8 cellular contexts compared by ENCODE assay signal in the genomic region with DNA sequence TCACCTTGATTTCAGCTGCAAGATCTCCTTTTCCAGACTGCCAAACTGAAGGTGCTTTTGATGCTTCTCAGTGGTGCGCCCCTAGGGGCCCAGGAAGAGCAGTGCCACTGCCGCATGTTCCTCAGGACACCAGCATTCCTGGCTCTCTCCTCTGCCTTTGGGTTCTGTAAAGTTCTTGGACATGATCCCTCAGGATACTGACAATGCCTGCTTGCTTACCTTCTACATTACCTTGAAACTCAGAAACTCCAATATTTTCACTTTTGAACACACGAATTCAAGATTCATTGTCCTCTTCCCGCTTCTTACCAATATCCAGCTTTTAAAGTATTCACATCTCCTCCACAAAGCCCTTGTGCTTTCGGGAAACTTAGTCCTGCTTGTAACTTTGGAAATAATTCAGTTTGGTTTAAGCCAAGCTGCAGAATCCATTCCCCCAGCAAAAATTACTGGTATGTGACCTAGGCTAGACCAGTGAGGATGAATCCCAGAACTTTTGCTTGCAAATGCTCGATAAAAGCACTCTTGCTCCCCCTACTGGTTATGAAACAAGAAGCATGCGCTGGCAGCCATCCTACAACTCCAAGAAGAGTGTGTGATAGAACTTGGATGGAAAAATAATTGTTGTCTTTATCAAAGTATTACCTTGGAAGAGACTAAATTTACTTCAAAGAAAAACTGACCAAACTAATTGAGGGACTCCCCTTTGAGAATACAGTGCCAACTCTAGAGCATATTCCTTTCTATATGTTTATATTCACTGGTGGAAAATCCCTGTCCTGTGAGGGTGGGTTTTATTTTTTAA. TPM values are rescaled to one million over a fixed set of nuclear protein-coding genes. Genes with fewer than 3 reads are reported as not detected.
DNase-seq lines count a peak whose midpoint lies in the region; ATAC-seq and TF ChIP-seq lines count a peak whose summit lies in the region.

No MANE protein-coding gene starts in this region.

- no peaks in the 10 kb centered on the region for H3K36me3 ChIP-seq in neural cell (ENCODE audit: insufficient read depth, low read length)
- peaks cover 25% of the 10 kb centered on the region for H3K36me3 ChIP-seq in upper lobe of right lung

- H3K9me3 ChIP-seq in neural cell (ENCODE audit: low read length) (no peaks in the 10 kb centered on the region), upper lobe of right lung (no peaks in the 10 kb centered on the region)

- H2AFZ ChIP-seq in neural cell (ENCODE audit: low read depth, low read length) = no peak overlapping the region

- H3K9me2 ChIP-seq in neural cell (ENCODE audit: insufficient read depth, low read length) = no peaks in the 10 kb centered on the region

- H3K27me3 ChIP-seq in neural cell (ENCODE audit: insufficient read depth, low read depth, low read length) = no peaks in the 10 kb centered on the region
- no peaks in the 10 kb centered on the region for H3K27me3 ChIP-seq in upper lobe of right lung

- H3K27ac ChIP-seq in neural cell (ENCODE audit: low read length) = no peak overlapping the region
- H3K27ac ChIP-seq in upper lobe of right lung = no peak overlapping the region

- ATAC-seq in HG03575 (IDR thresholded peaks at IDR 0.05; ENCODE audit: extremely low read depth, insufficient number of reproducible peaks, low FRiP score, unreplicated experiment) = peak; percentile 3
- ATAC-seq in upper lobe of right lung = peak; percentile 92

- no peaks in the 10 kb centered on the region for H3K79me2 ChIP-seq in neural cell (replicated peaks; ENCODE audit: insufficient read depth, low read length)

- H3K9ac ChIP-seq in neural cell (ENCODE audit: low read length) = no peak overlapping the region

- TF ChIP-seq CTCF in GM20000 (IDR thresholded peaks at IDR 0.05; ENCODE audit: extremely low read depth, missing control alignments) (peak; percentile 73), fibroblast of pulmonary artery (IDR thresholded peaks at IDR 0.05; ENCODE audit: low read length, missing control alignments) (peak; percentile 90), neural cell (IDR thresholded peaks at IDR 0.05; ENCODE audit: poor library complexity, severe bottlenecking) (peak; percentile 79), upper lobe of right lung (IDR thresholded peaks at IDR 0.05) (peak; percentile 70)

- H3K4me1 ChIP-seq in upper lobe of right lung = peaks cover 28% of the 10 kb centered on the region

- no peak overlapping the region for H3K4me2 ChIP-seq in neural cell (ENCODE audit: low read length)

- no peaks in the 10 kb centered on the region for H3F3A ChIP-seq in neural cell (ENCODE audit: insufficient read depth, low read length, poor library complexity, severe bottlenecking)

- H3K4me3 ChIP-seq in fibroblast of pulmonary artery (replicated peaks; ENCODE audit: low read depth, low read length) (peak overlapping the region; percentile 20), neural cell (ENCODE audit: low read length) (no peak overlapping the region), upper lobe of right lung (no peak overlapping the region)

- no peak for TF ChIP-seq EP300 in neural cell (conservative IDR thresholded peaks at IDR 0.05; ENCODE audit: poor library complexity, severe bottlenecking)

- no peaks in the 10 kb centered on the region for H4K20me1 ChIP-seq in neural cell (ENCODE audit: insufficient read depth)

- TF ChIP-seq RAD21 in neural cell (conservative IDR thresholded peaks at IDR 0.05) = peak; percentile 72

- intact Hi-C loops in upper lobe of right lung (cut with DNase I) = no loop called here

- DNase-seq in DMS53 treated with DMSO at 0.1 percent for 48 hours (lab: John Stamatoyannopoulos, UW; ENCODE audit: unreplicated experiment) = peak; percentile 15
- peak; percentile 53 for DNase-seq in GM20000 (ENCODE audit: low spot score)
- DNase-seq in NCI-H82 treated with DMSO at 0.1 percent for 48 hours (lab: John Stamatoyannopoulos, UW; ENCODE audit: unreplicated experiment) = peak; percentile 20
- peak; percentile 28 for DNase-seq in activated T-cell treated with anti-CD3 and anti-CD28 coated beads for 4 hours
- peak; percentile 91 for DNase-seq in fibroblast of pulmonary artery (ENCODE audit: low read depth)
- no peak for DNase-seq in upper lobe of right lung

TF ChIP-seq in neural cell, 6 proteins besides CTCF, POLR2A, EP300 and RAD21:
- TF ChIP-seq SMC3 (conservative IDR thresholded peaks at IDR 0.05; ENCODE audit: poor library complexity) (peak; percentile 73), MXI1 (conservative IDR thresholded peaks at IDR 0.05; ENCODE audit: poor library complexity, severe bottlenecking) (no peak)

RNA-seq across cellular contexts. Expression of a gene that starts 16.5 kb away (rescaled TPM):
- not detected in 2 replicates for polyA plus RNA-seq in neural cell
- polyA minus RNA-seq in neural cell = not detected in 2 replicates
- total RNA-seq in upper lobe of right lung = not detected

RNA-seq across cellular contexts. Expression of a gene that starts 51.2 kb away (rescaled TPM):
- 4.1 and 4.3 TPM in 2 replicates for polyA plus RNA-seq in neural cell
- polyA minus RNA-seq in neural cell = 2.7 and 3.4 TPM in 2 replicates
- total RNA-seq in upper lobe of right lung = 46.5 TPM

RNA-seq across cellular contexts. Expression of a gene that starts 54.4 kb away (rescaled TPM):
- polyA plus RNA-seq in neural cell = 29.4 and 32.7 TPM in 2 replicates
- polyA minus RNA-seq in neural cell = 50.9 and 58.0 TPM in 2 replicates
- total RNA-seq in upper lobe of right lung = 48.3 TPM
